Comparison of ENCODE assay signal across 25 cellular contexts in the genomic region with DNA sequence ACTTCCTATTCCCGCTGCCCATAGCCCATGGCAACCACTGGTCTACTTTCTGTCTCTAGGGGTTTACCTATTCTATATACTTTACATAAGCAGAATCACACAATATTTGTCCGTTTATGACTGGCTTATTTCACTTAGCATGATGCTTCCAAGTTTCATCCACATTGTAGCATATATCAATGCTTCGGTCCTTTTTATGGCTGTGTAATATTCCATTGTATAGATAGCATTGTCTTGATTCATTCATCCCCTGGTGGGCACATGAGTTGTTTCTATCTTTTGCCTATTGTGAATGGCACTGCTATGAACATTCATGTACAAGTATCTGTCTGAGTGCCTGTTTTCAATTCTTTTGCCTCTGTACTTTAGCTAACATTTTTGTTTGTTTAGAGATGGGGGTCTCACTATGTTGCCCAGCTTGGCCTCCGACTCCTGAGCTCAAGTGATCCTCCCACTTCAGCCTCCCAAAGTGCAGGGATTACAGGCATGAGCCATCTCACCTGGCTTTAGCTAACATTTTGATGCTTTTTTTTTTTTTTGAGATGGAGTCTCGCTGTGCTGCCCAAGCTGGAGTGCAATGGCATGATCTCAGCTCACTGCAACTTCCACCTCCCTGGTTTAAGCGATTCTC.
"Had no signal": no experiment of that assay in that cellular context is flagged by ENCODE, and none has a peak within 500 bp of the region (broad histone marks: within the 10 kb centered on the region; RNA-seq: fewer than 3 reads in every experiment).

No MANE protein-coding gene starts in this region.

- H3K36me3 ChIP-seq: left ventricle myocardium inferior, pancreas, prostate gland, sigmoid colon, spleen, tibial nerve, uterus had no signal

- FAIRE-seq: pancreas, small intestine had no signal

- H3K4me1 ChIP-seq: prostate gland, uterus had no signal

- H3K9me3 Mint-ChIP-seq: mesothelial cell of epicardium, naive B cell, natural killer cell, nephron progenitor cell, type B pancreatic cell had no signal

- H3K27me3 Mint-ChIP-seq: naive B cell; stimulated activated naive CD8-positive, alpha-beta T cell treated with anti-CD3 and anti-CD28 coated beads, Interleukin-15, amount 100 ng/mL, for 72 hours had no signal

- H3K36me3 Mint-ChIP-seq: mesothelial cell of epicardium, naive B cell, natural killer cell, type B pancreatic cell had no signal

- H2AFZ ChIP-seq: hepatocyte had no signal

- H3K4me3 Mint-ChIP-seq: mesothelial cell of epicardium, natural killer cell, nephron progenitor cell, type B pancreatic cell had no signal

- ATAC-seq: natural killer cell; pancreas; right cardiac atrium; stimulated activated effector memory CD8-positive, alpha-beta T cell treated with anti-CD3 and anti-CD28 coated beads, Interleukin-12 subunit alpha, Interleukin-12 subunit beta, amount 100 ng/mL, for 72 hours; stimulated activated naive CD8-positive, alpha-beta T cell treated with anti-CD3 and anti-CD28 coated beads, Interleukin-15, amount 100 ng/mL, for 72 hours had no signal

- DNase-seq: islet precursor cell; left ventricle myocardium inferior; mesendoderm; naive B cell; natural killer cell; nephron progenitor cell; pancreas; posterior cingulate gyrus; retina; right cardiac atrium; sigmoid colon; small intestine; spleen; stimulated activated CD4-positive, alpha-beta T cell treated with anti-CD3 and anti-CD28 coated beads, Interleukin-4, amount 100 ng/mL, for 24 hours; stimulated activated naive CD4-positive, alpha-beta T cell treated with Interleukin-2 at 50 U/mL for 16 hours; stimulated activated naive CD8-positive, alpha-beta T cell treated with anti-CD3 and anti-CD28 coated beads, Interleukin-15, amount 100 ng/mL, for 72 hours; substantia nigra; uterus had no signal

- H3K79me2 ChIP-seq: hepatocyte had no signal

- H3K27ac ChIP-seq: hepatocyte, left ventricle myocardium inferior, pancreas, prostate gland had no signal

- H3K27me3 ChIP-seq: hepatocyte, pancreas, spleen, tibial nerve, uterus had no signal

- H3K27ac Mint-ChIP-seq: mesothelial cell of epicardium; natural killer cell; nephron progenitor cell; stimulated activated effector memory CD8-positive, alpha-beta T cell treated with anti-CD3 and anti-CD28 coated beads, Interleukin-12 subunit alpha, Interleukin-12 subunit beta, amount 100 ng/mL, for 72 hours; stimulated activated naive CD8-positive, alpha-beta T cell treated with anti-CD3 and anti-CD28 coated beads, Interleukin-15, amount 100 ng/mL, for 72 hours; type B pancreatic cell had no signal

- H3K4me3 ChIP-seq: hepatocyte, left ventricle myocardium inferior, lung, pancreas, prostate gland, sigmoid colon, spleen, tibial nerve, uterus had no signal

- H3K9me3 ChIP-seq: left ventricle myocardium inferior, pancreas, prostate gland, sigmoid colon, spleen, tibial nerve, uterus had no signal

- H3K4me2 ChIP-seq: hepatocyte had no signal
